9 cellular contexts compared by ENCODE assay signal in the genomic region with DNA sequence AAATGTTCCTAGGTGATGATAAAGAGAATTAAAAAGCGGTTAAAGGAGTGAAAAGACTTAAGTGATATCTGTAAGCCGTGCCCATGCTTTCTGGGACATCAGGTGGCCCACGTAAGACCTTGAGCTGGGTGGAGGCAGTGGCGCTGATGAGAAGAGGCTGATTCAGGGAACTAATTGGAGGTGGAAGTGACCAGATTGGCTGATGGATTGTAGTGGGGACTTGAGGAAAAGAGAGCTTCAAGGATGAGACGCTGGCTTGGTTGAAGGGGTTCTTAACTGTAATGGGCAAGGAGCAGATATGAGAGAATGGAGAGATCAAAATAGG.
DNase-seq lines count a peak whose midpoint lies in the region; ATAC-seq and TF ChIP-seq lines count a peak whose summit lies in the region.
"Had no signal": no experiment of that assay in that cellular context is flagged by ENCODE, and none has a peak within 500 bp of the region (broad histone marks: within the 10 kb centered on the region; RNA-seq: fewer than 3 reads in every experiment).

No MANE protein-coding gene starts in this region.

- no peaks in the 10 kb centered on the region for H3K27me3 ChIP-seq in left ventricle myocardium inferior (ENCODE audit: low read depth)
- H3K27me3 ChIP-seq in muscle layer of colon (ENCODE audit: control insufficient read depth in 1 of 2, insufficient read depth in 2 of 2, low read length in 2 of 2): no peaks in the 10 kb centered on the region
- no peaks in the 10 kb centered on the region for H3K27me3 ChIP-seq in upper lobe of left lung

- H3K36me3 ChIP-seq in left ventricle myocardium inferior: no peaks in the 10 kb centered on the region
- no peaks in the 10 kb centered on the region for H3K36me3 ChIP-seq in muscle layer of colon (ENCODE audit: insufficient read depth, low read length)
- H3K36me3 ChIP-seq in upper lobe of left lung: no peaks in the 10 kb centered on the region

- 78 to 89% methylated on average over 5 of the region's 5 CpGs for WGBS in upper lobe of left lung, 2 donors

- H3K27ac ChIP-seq in left ventricle myocardium inferior (replicated peaks) (peak overlapping the region; percentile 99), muscle layer of colon (ENCODE audit: low read depth, low read length) (peak overlapping the region; percentile 96), upper lobe of left lung (peak overlapping the region; percentile 99)
- H3K27ac ChIP-seq: KMS-11 had no signal

- TF ChIP-seq POLR2A in upper lobe of left lung (IDR thresholded peaks at IDR 0.05): no peak

- ATAC-seq in Right ventricle myocardium superior (ENCODE audit: poor library complexity): no peak
- ATAC-seq in upper lobe of left lung (ENCODE audit: low FRiP score in 2 of 2): no peak
- ATAC-seq in GM18873 (IDR thresholded peaks at IDR 0.05; ENCODE audit: low FRiP score, unreplicated experiment): no peak
- ATAC-seq in GM18520 (IDR thresholded peaks at IDR 0.05; ENCODE audit: unreplicated experiment): no peak

- peak overlapping the region; percentile 82 for H3K9ac ChIP-seq in muscle layer of colon (ENCODE audit: low read length)
- H3K9ac ChIP-seq: KMS-11 had no signal

- H3K4me3 ChIP-seq in left ventricle myocardium inferior: no peak overlapping the region
- no peak overlapping the region for H3K4me3 ChIP-seq in muscle layer of colon (ENCODE audit: low read depth in 1 of 2, low read length in 2 of 2)
- H3K4me3 ChIP-seq in upper lobe of left lung: peak overlapping the region in 1 of 4 donors; percentile 78

- peaks cover 8% of the 10 kb centered on the region for H3K27me3 Mint-ChIP-seq in activated T-helper 1 cell treated with anti-CD3 and anti-CD28 coated beads, Interleukin-12 subunit alpha, Interleukin-12 subunit beta, Interleukin-2, Interleukin-4 antibody, amounts not matched to agents 30 ng/mL and 10 ng/mL and 1 ng/mL, durations not matched to agents 14 hours and 24 hours and 36 hours (ENCODE audit: insufficient read depth)

- TF ChIP-seq CTCF in left ventricle myocardium inferior (IDR thresholded peaks at IDR 0.05; ENCODE audit: borderline replicate concordance) (no peak), upper lobe of left lung (IDR thresholded peaks at IDR 0.05) (no peak)

- peaks cover 26% of the 10 kb centered on the region for H3K4me1 ChIP-seq in left ventricle myocardium inferior
- peaks cover 12% of the 10 kb centered on the region for H3K4me1 ChIP-seq in muscle layer of colon (ENCODE audit: insufficient read depth, low read length)
- H3K4me1 ChIP-seq in upper lobe of left lung: peaks cover 12 to 18% (median 14%) of the 10 kb centered on the region in 4 donors

- intact Hi-C loops in left ventricle myocardium inferior (cut with micrococcal nuclease): loop anchor here (10.0 kb wide), 1 partner anchor 72 kb away; a partner anchor contains a TSS
- intact Hi-C loops in Right ventricle myocardium superior (cut with DNase I): loop anchor here (5.0 kb wide), 1 partner anchor 71 kb away; a partner anchor contains a TSS
- intact Hi-C loops in activated T-helper 1 cell treated with anti-CD3 and anti-CD28 coated beads, Interleukin-12 subunit alpha, Interleukin-12 subunit beta, Interleukin-2, Interleukin-4 antibody, amounts not matched to agents 30 ng/mL and 10 ng/mL and 1 ng/mL, durations not matched to agents 14 hours and 24 hours and 36 hours (cut with micrococcal nuclease): loop anchor here (5.0 kb wide), 1 partner anchor 206 kb away; a partner anchor contains a TSS

- H3K4me3 Mint-ChIP-seq in activated T-helper 1 cell treated with anti-CD3 and anti-CD28 coated beads, Interleukin-12 subunit alpha, Interleukin-12 subunit beta, Interleukin-2, Interleukin-4 antibody, amounts not matched to agents 30 ng/mL and 10 ng/mL and 1 ng/mL, durations not matched to agents 14 hours and 24 hours and 36 hours: peak overlapping the region; percentile 67

- DNase-seq in left ventricle myocardium inferior (no peak), Right ventricle myocardium superior (no peak), upper lobe of left lung (no peak), AG08395 (ENCODE audit: low spot score) (no peak)
- no peak for DNase-seq in activated T-helper 1 cell treated with anti-CD3 and anti-CD28 coated beads, Interleukin-12 subunit alpha, Interleukin-12 subunit beta, Interleukin-2, Interleukin-4 antibody, amounts not matched to agents 30 ng/mL and 10 ng/mL and 1 ng/mL, durations not matched to agents 14 hours and 24 hours and 36 hours (ENCODE audit: low spot score)

- H3K36me3 Mint-ChIP-seq in activated T-helper 1 cell treated with anti-CD3 and anti-CD28 coated beads, Interleukin-12 subunit alpha, Interleukin-12 subunit beta, Interleukin-2, Interleukin-4 antibody, amounts not matched to agents 30 ng/mL and 10 ng/mL and 1 ng/mL, durations not matched to agents 14 hours and 24 hours and 36 hours (ENCODE audit: low read depth): peaks cover 1% of the 10 kb centered on the region

- H3K4me1 Mint-ChIP-seq in activated T-helper 1 cell treated with anti-CD3 and anti-CD28 coated beads, Interleukin-12 subunit alpha, Interleukin-12 subunit beta, Interleukin-2, Interleukin-4 antibody, amounts not matched to agents 30 ng/mL and 10 ng/mL and 1 ng/mL, durations not matched to agents 14 hours and 24 hours and 36 hours (ENCODE audit: low read depth): peaks cover 7% of the 10 kb centered on the region

- peak overlapping the region; percentile 1 for H3K27ac Mint-ChIP-seq in activated T-helper 1 cell treated with anti-CD3 and anti-CD28 coated beads, Interleukin-12 subunit alpha, Interleukin-12 subunit beta, Interleukin-2, Interleukin-4 antibody, amounts not matched to agents 30 ng/mL and 10 ng/mL and 1 ng/mL, durations not matched to agents 14 hours and 24 hours and 36 hours

- TF ChIP-seq EP300 in upper lobe of left lung (IDR thresholded peaks at IDR 0.05): no peak

- no peaks in the 10 kb centered on the region for H3K9me3 ChIP-seq in left ventricle myocardium inferior (replicated peaks)
- H3K9me3 ChIP-seq in muscle layer of colon (ENCODE audit: low read length): no peaks in the 10 kb centered on the region
- no peaks in the 10 kb centered on the region for H3K9me3 ChIP-seq in upper lobe of left lung

- H3K9me3 Mint-ChIP-seq in activated T-helper 1 cell treated with anti-CD3 and anti-CD28 coated beads, Interleukin-12 subunit alpha, Interleukin-12 subunit beta, Interleukin-2, Interleukin-4 antibody, amounts not matched to agents 30 ng/mL and 10 ng/mL and 1 ng/mL, durations not matched to agents 14 hours and 24 hours and 36 hours: no peaks in the 10 kb centered on the region
